In genomic region chr4:7132730-7133582, GRCh38 we compare ENCODE assay signal across 13 cellular contexts.
"Had no signal": no experiment of that assay in that cellular context is flagged by ENCODE, and none has a peak within 500 bp of the region (broad histone marks: within the 10 kb centered on the region; RNA-seq: fewer than 3 reads in every experiment).

No MANE protein-coding gene starts in this region.

- DNase-seq: activated CD4-positive, alpha-beta memory T cell treated with anti-CD3 and anti-CD28 coated beads, Interleukin-2, amount 10 ng/mL, durations not matched to agents 7 days and 5 days; activated naive CD4-positive, alpha-beta T cell treated with anti-CD3 and anti-CD28 coated beads, Interleukin-2, amount 10 ng/mL, durations not matched to agents 7 days and 5 days; cerebellar nuclear complex; left ventricle myocardium superior; mesendoderm; retina; stimulated activated CD4-positive, alpha-beta T cell treated with anti-CD3 and anti-CD28 coated beads, Interleukin-4, amount 100 ng/mL, for 4 hours; stomach had no signal

- H3K4me1 ChIP-seq: neural progenitor cell, parathyroid adenoma had no signal

- H3K36me3 ChIP-seq: gastroesophageal sphincter, neural progenitor cell, stomach had no signal

- H3K27ac Mint-ChIP-seq: activated CD4-positive, alpha-beta memory T cell treated with anti-CD3 and anti-CD28 coated beads, Interleukin-2, amount 10 ng/mL, durations not matched to agents 7 days and 5 days; activated naive CD4-positive, alpha-beta T cell treated with anti-CD3 and anti-CD28 coated beads, Interleukin-2, amount 10 ng/mL, durations not matched to agents 7 days and 5 days; neural progenitor cell had no signal

- H2AFZ ChIP-seq: neural progenitor cell, parathyroid adenoma had no signal

- H3K9me3 Mint-ChIP-seq: neural progenitor cell had no signal

- H3K4me3 Mint-ChIP-seq: activated CD4-positive, alpha-beta memory T cell treated with anti-CD3 and anti-CD28 coated beads, Interleukin-2, amount 10 ng/mL, durations not matched to agents 7 days and 5 days; activated naive CD4-positive, alpha-beta T cell treated with anti-CD3 and anti-CD28 coated beads, Interleukin-2, amount 10 ng/mL, durations not matched to agents 7 days and 5 days; brain had no signal

- H3K9me3 ChIP-seq: gastroesophageal sphincter had no signal

- H3K4me1 Mint-ChIP-seq: activated naive CD4-positive, alpha-beta T cell treated with anti-CD3 and anti-CD28 coated beads, Interleukin-2, amount 10 ng/mL, durations not matched to agents 7 days and 5 days had no signal

- H3K9ac ChIP-seq: neural progenitor cell, parathyroid adenoma had no signal

- H3K27me3 Mint-ChIP-seq: activated CD4-positive, alpha-beta memory T cell treated with anti-CD3 and anti-CD28 coated beads, Interleukin-2, amount 10 ng/mL, durations not matched to agents 7 days and 5 days had no signal

- H3K36me3 Mint-ChIP-seq: activated naive CD4-positive, alpha-beta T cell treated with anti-CD3 and anti-CD28 coated beads, Interleukin-2, amount 10 ng/mL, durations not matched to agents 7 days and 5 days; brain; neural progenitor cell had no signal

- H3K27ac ChIP-seq: gastroesophageal sphincter, neural progenitor cell, parathyroid adenoma, skin epidermis, stomach had no signal

- H3K4me3 ChIP-seq: gastroesophageal sphincter, neural progenitor cell, skin epidermis, stomach had no signal

- ATAC-seq: gastroesophageal sphincter, left ventricle myocardium superior had no signal

- H3K79me2 ChIP-seq: parathyroid adenoma had no signal

- H3K4me2 ChIP-seq: neural progenitor cell had no signal

- H3K27me3 ChIP-seq: gastroesophageal sphincter, neural progenitor cell, stomach had no signal
